ENCODE assay signal across 1 cellular context in genomic region chr5:14112998-14113652, GRCh38.
A peak's percentile ranks its signal among the peaks of the same experiment; 100 is the strongest.
TF ChIP-seq lines count a peak whose summit lies in the region.

No MANE protein-coding gene starts in this region.

TF ChIP-seq in HEK293, 187 proteins besides CTCF, POLR2A, EP300 and RAD21 (continued from another document):
- TF ChIP-seq, protein P1, sequence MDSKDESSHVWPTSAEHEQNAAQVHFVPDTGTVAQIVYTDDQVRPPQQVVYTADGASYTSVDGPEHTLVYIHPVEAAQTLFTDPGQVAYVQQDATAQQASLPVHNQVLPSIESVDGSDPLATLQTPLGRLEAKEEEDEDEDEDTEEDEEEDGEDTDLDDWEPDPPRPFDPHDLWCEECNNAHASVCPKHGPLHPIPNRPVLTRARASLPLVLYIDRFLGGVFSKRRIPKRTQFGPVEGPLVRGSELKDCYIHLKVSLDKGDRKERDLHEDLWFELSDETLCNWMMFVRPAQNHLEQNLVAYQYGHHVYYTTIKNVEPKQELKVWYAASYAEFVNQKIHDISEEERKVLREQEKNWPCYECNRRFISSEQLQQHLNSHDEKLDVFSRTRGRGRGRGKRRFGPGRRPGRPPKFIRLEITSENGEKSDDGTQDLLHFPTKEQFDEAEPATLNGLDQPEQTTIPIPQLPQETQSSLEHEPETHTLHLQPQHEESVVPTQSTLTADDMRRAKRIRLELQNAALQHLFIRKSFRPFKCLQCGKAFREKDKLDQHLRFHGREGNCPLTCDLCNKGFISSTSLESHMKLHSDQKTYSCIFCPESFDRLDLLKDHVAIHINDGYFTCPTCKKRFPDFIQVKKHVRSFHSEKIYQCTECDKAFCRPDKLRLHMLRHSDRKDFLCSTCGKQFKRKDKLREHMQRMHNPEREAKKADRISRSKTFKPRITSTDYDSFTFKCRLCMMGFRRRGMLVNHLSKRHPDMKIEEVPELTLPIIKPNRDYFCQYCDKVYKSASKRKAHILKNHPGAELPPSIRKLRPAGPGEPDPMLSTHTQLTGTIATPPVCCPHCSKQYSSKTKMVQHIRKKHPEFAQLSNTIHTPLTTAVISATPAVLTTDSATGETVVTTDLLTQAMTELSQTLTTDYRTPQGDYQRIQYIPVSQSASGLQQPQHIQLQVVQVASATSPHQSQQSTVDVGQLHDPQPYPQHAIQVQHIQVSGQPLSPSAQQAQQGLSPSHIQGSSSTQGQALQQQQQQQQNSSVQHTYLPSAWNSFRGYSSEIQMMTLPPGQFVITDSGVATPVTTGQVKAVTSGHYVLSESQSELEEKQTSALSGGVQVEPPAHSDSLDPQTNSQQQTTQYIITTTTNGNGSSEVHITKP (tag by site-specific recombination; IDR thresholded peaks at IDR 0.05), result peak; percentile 92
- TF ChIP-seq ZNF623 (tag by site-specific recombination; IDR thresholded peaks at IDR 0.05) (no peak), ZFHX2 (tag by site-specific recombination; conservative IDR thresholded peaks at IDR 0.05) (peak; percentile 16; the same call in 1 of the 2 replicates)
